23 cellular contexts compared by ENCODE assay signal in the genomic region with DNA sequence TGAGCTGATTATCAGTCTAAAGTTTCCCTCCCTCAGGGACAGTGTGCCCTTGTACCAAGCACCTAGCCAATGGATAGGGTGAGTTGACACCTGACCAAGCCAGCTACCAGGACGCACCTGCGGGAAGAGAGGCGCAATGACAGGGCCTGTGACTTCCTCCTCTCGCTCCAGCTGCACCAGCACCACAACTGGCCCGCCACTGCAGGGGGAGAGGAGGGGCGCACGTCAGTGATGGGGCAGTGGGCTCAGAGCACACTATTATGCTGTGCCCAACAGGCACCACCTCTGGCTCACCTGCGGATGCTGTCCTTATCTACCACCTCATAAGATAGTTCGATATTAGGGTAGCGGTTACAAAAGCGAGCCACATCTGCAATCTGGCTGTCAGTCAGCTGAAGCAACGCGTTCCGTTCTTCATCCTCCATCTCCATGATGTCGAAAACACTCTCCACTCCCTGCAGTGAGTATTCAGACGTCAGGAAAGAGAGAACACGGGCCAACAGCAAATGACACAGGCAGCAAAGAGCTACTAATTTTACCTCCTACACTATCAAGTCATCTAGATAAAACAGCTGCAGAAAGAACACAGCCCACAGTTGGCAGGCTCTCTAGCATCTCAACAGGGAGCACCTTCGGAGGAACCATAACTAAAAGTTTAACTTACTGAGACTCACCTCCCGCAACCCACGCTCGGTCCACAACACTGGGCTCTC.
"Had no signal": no experiment of that assay in that cellular context is flagged by ENCODE, and none has a peak within 500 bp of the region (broad histone marks: within the 10 kb centered on the region; RNA-seq: fewer than 3 reads in every experiment).

No MANE protein-coding gene starts in this region.

- H3K27ac ChIP-seq: brain microvascular endothelial cell, cardiac muscle cell had no signal

- H3K27ac Mint-ChIP-seq: activated naive CD4-positive, alpha-beta T cell treated with anti-CD3 and anti-CD28 coated beads, Interleukin-2, amount 10 ng/mL, durations not matched to agents 7 days and 5 days; activated naive CD8-positive, alpha-beta T cell treated with anti-CD3 and anti-CD28 coated beads for 36 hours; activated T-cell treated with anti-CD3 and anti-CD28 coated beads, Interleukin-2, amount 50 U/mL, for 72 hours; activated T-helper 2 cell treated with anti-CD3 and anti-CD28 coated beads, Interferon-gamma antibody, Interleukin-2, Interleukin-4, amounts not matched to agents 10 μg/mL and 5 μg/mL and 100 μg/mL, durations not matched to agents 14 hours and 24 hours and 36 hours; T-helper 1 cell treated with Interleukin-12 subunit alpha and Interleukin-12 subunit beta and Interleukin-4 antibody, amounts not matched to agents 30 μg/mL and 1 μg/mL, for 36 hours had no signal

- H3K4me3 Mint-ChIP-seq: activated naive CD4-positive, alpha-beta T cell treated with anti-CD3 and anti-CD28 coated beads, Interleukin-2, amount 10 ng/mL, durations not matched to agents 7 days and 5 days; activated naive CD8-positive, alpha-beta T cell treated with anti-CD3 and anti-CD28 coated beads for 36 hours; activated T-cell treated with anti-CD3 and anti-CD28 coated beads, Interleukin-2, amount 50 U/mL, for 72 hours; T-helper 1 cell treated with Interleukin-12 subunit alpha and Interleukin-12 subunit beta and Interleukin-4 antibody, amounts not matched to agents 30 μg/mL and 1 μg/mL, for 36 hours had no signal

- DNase-seq: activated CD4-positive, alpha-beta T cell treated with anti-CD3 and anti-CD28 coated beads for 48 hours; activated CD4-positive, alpha-beta T cell treated with anti-CD3 and anti-CD28 coated beads, Interleukin-2, amount 50 U/mL, for 48 hours; activated gamma-delta T cell treated with Interleukin-2 at 50 U/mL for 16 hours; activated naive CD4-positive, alpha-beta T cell treated with anti-CD3 and anti-CD28 coated beads, Interleukin-2, amount 10 ng/mL, durations not matched to agents 7 days and 5 days; activated naive CD8-positive, alpha-beta T cell treated with anti-CD3 and anti-CD28 coated beads for 36 hours; activated T-cell treated with anti-CD3 and anti-CD28 coated beads, Interleukin-2, amount 50 U/mL, for 72 hours; brain microvascular endothelial cell; MG63; MV-4-11; NCI-H1092 treated with DMSO at 0.1 percent for 48 hours; NCI-H1417 treated with DMSO at 0.1 percent for 48 hours; NCI-H1694; NCI-H2029; NCI-H345; NCI-H510A treated with DMSO at 0.1 percent for 48 hours; NCI-H69; NK-92 treated with Interleukin-12 subunit alpha and Interleukin-12 subunit beta, amount 100 ng/mL, for 24 hours; OCI-M1; SHP77 treated with DMSO at 0.1 percent for 48 hours had no signal

- H3K27me3 Mint-ChIP-seq: activated naive CD4-positive, alpha-beta T cell treated with anti-CD3 and anti-CD28 coated beads, Interleukin-2, amount 10 ng/mL, durations not matched to agents 7 days and 5 days; activated naive CD8-positive, alpha-beta T cell treated with anti-CD3 and anti-CD28 coated beads for 36 hours had no signal

- ATAC-seq: activated CD4-positive, CD25-positive, alpha-beta regulatory T cell treated with anti-CD3 and anti-CD28 coated beads, Interleukin-2, amount 50 U/mL, for 24 hours; activated T-cell treated with anti-CD3 and anti-CD28 coated beads, Interleukin-2, amount 50 U/mL, for 72 hours had no signal

- H3K9me3 Mint-ChIP-seq: activated naive CD4-positive, alpha-beta T cell treated with anti-CD3 and anti-CD28 coated beads, Interleukin-2, amount 10 ng/mL, durations not matched to agents 7 days and 5 days; activated naive CD8-positive, alpha-beta T cell treated with anti-CD3 and anti-CD28 coated beads for 36 hours; activated T-cell treated with anti-CD3 and anti-CD28 coated beads, Interleukin-2, amount 50 U/mL, for 72 hours; activated T-helper 2 cell treated with anti-CD3 and anti-CD28 coated beads, Interferon-gamma antibody, Interleukin-2, Interleukin-4, amounts not matched to agents 10 μg/mL and 5 μg/mL and 100 μg/mL, durations not matched to agents 14 hours and 24 hours and 36 hours; T-helper 1 cell treated with Interleukin-12 subunit alpha and Interleukin-12 subunit beta and Interleukin-4 antibody, amounts not matched to agents 30 μg/mL and 1 μg/mL, for 36 hours had no signal

- H3K4me1 Mint-ChIP-seq: activated naive CD4-positive, alpha-beta T cell treated with anti-CD3 and anti-CD28 coated beads, Interleukin-2, amount 10 ng/mL, durations not matched to agents 7 days and 5 days had no signal
